1 cellular context compared by ENCODE assay signal in genomic region chr11:111870887-111871692, GRCh38.
TF ChIP-seq lines count a peak whose summit lies in the region.

Gene ALG9 (minus strand): TSS chr11:111871581. CDS start chr11:111871482, 99 bp downstream.

TF ChIP-seq in HepG2, 621 proteins besides CTCF, POLR2A, EP300 and RAD21 (continued from another document):
- no peak; the same call in 1 of the 2 replicates for TF ChIP-seq ZNF703 (CRISPR knock-in tag; IDR thresholded peaks at IDR 0.05; ENCODE audit: borderline replicate concordance)
- TF ChIP-seq ZNF724P (CRISPR knock-in tag; IDR thresholded peaks at IDR 0.05; ENCODE audit: borderline replicate concordance): 0 out of 2 replicates have a peak, but pooled peaks have one; percentile 29
- TF ChIP-seq BCL6 (CRISPR knock-in tag; IDR thresholded peaks at IDR 0.05): 0 out of 2 replicates have a peak, but pooled peaks have one; percentile 21
- TF ChIP-seq THAP7 (CRISPR knock-in tag; IDR thresholded peaks at IDR 0.05): no peak
- no peak for TF ChIP-seq ZNF205 (CRISPR knock-in tag; IDR thresholded peaks at IDR 0.05)
- no peak for TF ChIP-seq ZNF282 (IDR thresholded peaks at IDR 0.05; ENCODE audit: partially characterized antibody)
- no peak for TF ChIP-seq GABPA (IDR thresholded peaks at IDR 0.05; ENCODE audit: low read depth, low read length)
- TF ChIP-seq GABPA (CRISPR knock-in tag; IDR thresholded peaks at IDR 0.05; ENCODE audit: low read depth): no peak
- peak; percentile 42; the same call in 1 of the 2 replicates for TF ChIP-seq ZFP90 (CRISPR knock-in tag; IDR thresholded peaks at IDR 0.05; ENCODE audit: borderline replicate concordance)
- TF ChIP-seq KAT8 (CRISPR knock-in tag; IDR thresholded peaks at IDR 0.05): peak; percentile 78
- no peak for TF ChIP-seq SOX5 (CRISPR knock-in tag; IDR thresholded peaks at IDR 0.05; ENCODE audit: borderline replicate concordance)
- no peak for TF ChIP-seq ZNF589 (CRISPR knock-in tag; conservative IDR thresholded peaks at IDR 0.05)
- peak in 1 of 2 experiments; percentile 61; a peak in 1 of 4 replicates for TF ChIP-seq KLF16 (CRISPR knock-in tag; IDR thresholded peaks at IDR 0.05)
- no peak for TF ChIP-seq TEAD2 (CRISPR knock-in tag; IDR thresholded peaks at IDR 0.05)
- 0 out of 2 replicates have a peak, but pooled peaks have one; percentile 71 for TF ChIP-seq SNAPC5 (CRISPR knock-in tag; IDR thresholded peaks at IDR 0.05; ENCODE audit: borderline replicate concordance)
- no peak for TF ChIP-seq ZBTB4 (CRISPR knock-in tag; IDR thresholded peaks at IDR 0.05; ENCODE audit: borderline replicate concordance)
- peak; percentile 47; the same call in 1 of the 2 replicates for TF ChIP-seq AHR (CRISPR knock-in tag; IDR thresholded peaks at IDR 0.05)
- no peak for TF ChIP-seq PHB2 (IDR thresholded peaks at IDR 0.05; ENCODE audit: partially characterized antibody)
- 0 out of 2 replicates have a peak, but pooled peaks have one; percentile 57 for TF ChIP-seq BRF2 (CRISPR knock-in tag; IDR thresholded peaks at IDR 0.05)
- TF ChIP-seq E2F1 (CRISPR knock-in tag; IDR thresholded peaks at IDR 0.05): 0 out of 2 replicates have a peak, but pooled peaks have one; percentile 53
- TF ChIP-seq ZMYM3 (CRISPR knock-in tag; IDR thresholded peaks at IDR 0.05): peak; percentile 33
- peak; percentile 72 for TF ChIP-seq RBM39 (IDR thresholded peaks at IDR 0.05; ENCODE audit: low read depth, low read length, poor library complexity, severe bottlenecking)
- TF ChIP-seq ATF5 (CRISPR knock-in tag; IDR thresholded peaks at IDR 0.05; ENCODE audit: low read depth): no peak
- TF ChIP-seq ZSCAN21 (CRISPR knock-in tag; IDR thresholded peaks at IDR 0.05; ENCODE audit: borderline replicate concordance): peak; percentile 82
- no peak; the same call in 1 of the 2 replicates for TF ChIP-seq ZNF800 (CRISPR knock-in tag; IDR thresholded peaks at IDR 0.05)
- TF ChIP-seq ZSCAN5A (CRISPR knock-in tag; IDR thresholded peaks at IDR 0.05; ENCODE audit: borderline replicate concordance): no peak
- no peak for TF ChIP-seq ZNF879 (CRISPR knock-in tag; IDR thresholded peaks at IDR 0.05)
- TF ChIP-seq ZNF672 (CRISPR knock-in tag; IDR thresholded peaks at IDR 0.05): no peak
- TF ChIP-seq ZNF580 (CRISPR knock-in tag; IDR thresholded peaks at IDR 0.05; ENCODE audit: borderline replicate concordance, low read depth): no peak
- TF ChIP-seq RAD51 (IDR thresholded peaks at IDR 0.05; ENCODE audit: borderline replicate concordance): no peak
- TF ChIP-seq SP140L (CRISPR knock-in tag; IDR thresholded peaks at IDR 0.05; ENCODE audit: borderline replicate concordance): no peak
- TF ChIP-seq SRSF9 (IDR thresholded peaks at IDR 0.05; ENCODE audit: borderline replicate concordance, insufficient read depth, low read depth, low read length, poor library complexity, severe bottlenecking): no peak
- peak; percentile 28 for TF ChIP-seq HNRNPK (IDR thresholded peaks at IDR 0.05; ENCODE audit: low read depth, low read length, poor library complexity, severe bottlenecking)
- TF ChIP-seq ARID5B (CRISPR knock-in tag; IDR thresholded peaks at IDR 0.05): no peak
- TF ChIP-seq ZNF75D (CRISPR knock-in tag; IDR thresholded peaks at IDR 0.05; ENCODE audit: borderline replicate concordance): no peak
- peak; percentile 96 for TF ChIP-seq PHF21A (CRISPR knock-in tag; IDR thresholded peaks at IDR 0.05)
- TF ChIP-seq ZSCAN12 (CRISPR knock-in tag; IDR thresholded peaks at IDR 0.05): 0 out of 2 replicates have a peak, but pooled peaks have one; percentile 12
- TF ChIP-seq YY1 (IDR thresholded peaks at IDR 0.05; ENCODE audit: insufficient read depth, insufficient replicate concordance, low read depth, low read length): peak; percentile 81
- TF ChIP-seq ZFP41 (CRISPR knock-in tag; IDR thresholded peaks at IDR 0.05; ENCODE audit: borderline replicate concordance): no peak
- TF ChIP-seq HNRNPH1 (optimal IDR thresholded peaks at IDR 0.05; ENCODE audit: low read depth, low read length): no peak
- TF ChIP-seq IRF1 (CRISPR knock-in tag; IDR thresholded peaks at IDR 0.05; ENCODE audit: low read depth): no peak
- no peak for TF ChIP-seq ZNF713 (CRISPR knock-in tag; IDR thresholded peaks at IDR 0.05)
- TF ChIP-seq HOXA9 (CRISPR knock-in tag; IDR thresholded peaks at IDR 0.05; ENCODE audit: borderline replicate concordance): no peak
- peak; percentile 83 for TF ChIP-seq ZNF547 (CRISPR knock-in tag; IDR thresholded peaks at IDR 0.05)
- no peak for TF ChIP-seq TRIM24 (CRISPR knock-in tag; IDR thresholded peaks at IDR 0.05)
- no peak for TF ChIP-seq ZNF614 (CRISPR knock-in tag; IDR thresholded peaks at IDR 0.05; ENCODE audit: borderline replicate concordance)
